ENCODE assay signal across 10 cellular contexts in the genomic region with DNA sequence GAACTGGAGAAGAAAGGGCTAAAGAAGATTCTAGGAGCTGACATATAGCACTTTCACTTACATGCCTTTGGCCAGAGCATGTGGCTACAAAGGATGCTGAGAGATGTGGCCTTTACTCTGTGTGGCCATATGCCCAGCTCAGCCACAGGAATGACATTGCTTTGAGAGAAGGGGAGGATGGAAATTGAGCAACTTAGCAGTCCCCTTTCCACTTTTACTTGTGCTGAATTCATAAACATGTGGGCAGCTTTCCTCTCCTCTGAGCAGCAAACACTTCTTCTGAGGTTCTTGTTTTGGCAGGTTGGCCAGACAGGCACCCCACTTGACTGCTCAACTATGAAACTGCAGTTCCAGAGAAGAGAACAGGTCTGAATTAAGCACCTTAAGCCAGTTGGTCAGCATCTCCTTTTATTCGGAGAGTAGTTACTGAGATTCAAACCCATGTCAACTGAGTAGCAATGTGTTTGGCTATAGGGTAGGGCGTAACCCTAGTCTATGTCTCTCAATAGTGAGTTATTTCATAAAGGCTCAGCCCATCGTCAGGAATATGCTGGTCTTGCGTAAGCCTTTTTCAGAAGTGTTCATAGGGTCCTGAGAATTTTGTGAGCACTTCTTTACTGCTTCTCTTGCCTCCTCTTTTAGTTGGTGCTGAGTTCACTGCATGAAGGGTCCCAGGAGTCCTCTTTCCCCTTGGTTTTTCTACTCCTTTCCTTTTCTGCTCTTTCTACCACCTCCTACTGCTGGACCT.
DNase-seq lines count a peak whose midpoint lies in the region; ATAC-seq, FAIRE-seq and TF ChIP-seq lines count a peak whose summit lies in the region.
"Had no signal": no experiment of that assay in that cellular context is flagged by ENCODE, and none has a peak within 500 bp of the region (broad histone marks: within the 10 kb centered on the region; RNA-seq: fewer than 3 reads in every experiment).

No MANE protein-coding gene starts in this region.

- POLR2A ChIA-PET in AG04449 (lab: Yijun Ruan, JAX) (no interaction called here), GM12878 (lab: Charles Lee) (interaction anchor here (0.6 to 4.8 kb wide), 2 partner anchors 54 to 259 kb away, joined by 3 to 52 read pairs; no protein-coding TSS in a partner anchor)

- H3K79me2 ChIP-seq in GM12878 (ENCODE audit: control insufficient read depth, insufficient read depth, low read length) = no peaks in the 10 kb centered on the region

- DNase-seq in AG04449 (ENCODE audit: low read depth, low spot score) (peak; percentile 79), GM12878 (ENCODE audit: low read depth, low spot score) (peak; percentile 71), hypothalamus (lab: John Stamatoyannopoulos, UW) (no peak), frontal cortex (ENCODE audit: low spot score in 2 of 2) (no peak)
- no peak for DNase-seq in stimulated activated naive CD8-positive, alpha-beta T cell treated with anti-CD3 and anti-CD28 coated beads, Interleukin-15, Interleukin-2, amounts not matched to agents 100 U/mL and 50 U/mL, for 24 hours
- DNase-seq: CD4-positive, CD25-positive, alpha-beta regulatory T cell; right cardiac atrium had no signal

- RAD21 ChIA-PET in GM12878 (lab: Charles Lee; ENCODE audit: unreplicated experiment) = interaction anchor here (0.6 to 3.9 kb wide), 11 partner anchors 11 to 237 kb away, joined by 3 to 59 read pairs (median 6); no protein-coding TSS in a partner anchor

- peak overlapping the region; percentile 70 for H3K4me2 ChIP-seq in GM12878 (ENCODE audit: control insufficient read depth, insufficient read depth)

- peak overlapping the region; percentile 16; the same call in 1 of the 2 replicates for H2AFZ ChIP-seq in GM12878 (ENCODE audit: control insufficient read depth, low read depth, low read length)

- no peaks in the 10 kb centered on the region for H4K20me1 ChIP-seq in GM12878 (ENCODE audit: control insufficient read depth, insufficient read depth)

- peaks cover 65% of the 10 kb centered on the region for H3K4me1 ChIP-seq in GM12878 (ENCODE audit: control insufficient read depth, insufficient read depth, low read length)

- in situ Hi-C loops in GM12878 (cut with MboI) = loop anchor here (5.0 kb wide), 1 partner anchor 58 kb away; no protein-coding TSS in a partner anchor

- intact Hi-C loops in GM12878 (cut with micrococcal nuclease; ENCODE audit: unreplicated experiment) = no loop called here

- peak overlapping the region; percentile 45; the same call in 1 of the 2 replicates for H3K9ac ChIP-seq in GM12878 (ENCODE audit: control insufficient read depth, insufficient read depth, low read length)

- no TSS peak for BruUV-seq in GM12878 (replicated peaks; lab: Mats Ljungman, UMichigan)

- FAIRE-seq in GM12878 (lab: Jason Lieb, UNC) (peak; percentile 59), frontal cortex (lab: Jason Lieb, UNC) (no peak)

- peak in 1 of 2 experiments; percentile 64; a peak in 2 of 4 replicates for TF ChIP-seq EP300 in GM12878 (IDR thresholded peaks at IDR 0.05; ENCODE audit: borderline replicate concordance in 1 of 2, control insufficient read depth in 1 of 2, low read depth in 2 of 2, low read length in 2 of 2)

- TF ChIP-seq POLR2A in GM12878 (IDR thresholded peaks at IDR 0.05; ENCODE audit: low read depth, low read length) = 0 out of 2 replicates have a peak, but pooled peaks have one; percentile 17

- 39% methylated on average over 4 of the region's 4 CpGs for whole genome bisulfite sequencing in GM12878 (ENCODE audit: insufficient coverage, insufficient replicate concordance, low lambda C conversion rate, missing lambda C conversion rate)

- no peak; the same call in 1 of the 2 replicates for TF ChIP-seq RAD21 in GM12878 (IDR thresholded peaks at IDR 0.05; ENCODE audit: insufficient read depth, low read depth, low read length)

- H3K27me3 ChIP-seq in GM12878 (replicated peaks in 1 of 2; ENCODE audit: control insufficient read depth in 2 of 2, insufficient read depth in 2 of 2, low read length in 1 of 2) = no peaks in the 10 kb centered on the region

- H3K4me3 ChIP-seq in AG04449 (ENCODE audit: low read depth, low read length) (no peak overlapping the region), GM12878 (peak overlapping the region; percentile 22; the same call in 1 of the 2 replicates)

- CTCF ChIA-PET in AG04449 (lab: Yijun Ruan, JAX) (interaction anchor here (1.5 kb wide), 1 partner anchor 228 kb away, joined by 6 read pairs; no protein-coding TSS in a partner anchor), GM12878 (lab: Yijun Ruan, JAX) (interaction anchor here (1.0 to 21.3 kb wide), 6 partner anchors 10 to 234 kb away, joined by 3 to 597 read pairs (median 13); no protein-coding TSS in a partner anchor)

- TF ChIP-seq CTCF in AG04449 (IDR thresholded peaks at IDR 0.05; ENCODE audit: insufficient read depth, low read length, missing control alignments) = no peak
- no peak for TF ChIP-seq CTCF in GM12878 (IDR thresholded peaks at IDR 0.05 in 2 of 3, conservative IDR thresholded peaks at IDR 0.05 in 1 of 3; ENCODE audit: control insufficient read depth in 2 of 3, extremely low read depth in 1 of 3, insufficient read depth in 1 of 3, low read depth in 3 of 3, low read length in 3 of 3)

- H3K36me3 ChIP-seq in GM12878 (ENCODE audit: control insufficient read depth in 2 of 2, insufficient read depth in 2 of 2, low read length in 1 of 2) = no peaks in the 10 kb centered on the region

- H3K9me3 ChIP-seq in GM12878 (replicated peaks; ENCODE audit: control insufficient read depth, insufficient read depth, low read length) = no peaks in the 10 kb centered on the region

- peak overlapping the region; percentile 71 for H3K27ac ChIP-seq in GM12878 (ENCODE audit: control insufficient read depth, insufficient read depth)

- ATAC-seq in GM19351 (IDR thresholded peaks at IDR 0.05; ENCODE audit: unreplicated experiment) (peak; percentile 50), HG03097 (IDR thresholded peaks at IDR 0.05; ENCODE audit: low FRiP score, unreplicated experiment) (peak; percentile 55), GM12878 (peak; percentile 68)
- no peak for ATAC-seq in stimulated activated naive CD8-positive, alpha-beta T cell treated with anti-CD3 and anti-CD28 coated beads, Interleukin-15, Interleukin-2, amounts not matched to agents 100 U/mL and 50 U/mL, for 24 hours
- ATAC-seq in activated CD4-positive, CD25-positive, alpha-beta regulatory T cell treated with anti-CD3 and anti-CD28 coated beads, Interleukin-2, amount 50 U/mL, for 24 hours = no peak
- ATAC-seq: right cardiac atrium had no signal

- SMC1A ChIA-PET in GM12878 (lab: Charles Lee; ENCODE audit: uncharacterized antibody, unreplicated experiment) = interaction anchor here (0.7 to 27.0 kb wide), 17 partner anchors 11 to 300 kb away, joined by 3 to 636 read pairs (median 5); no protein-coding TSS in a partner anchor

TF ChIP-seq in GM12878, 131 proteins besides CTCF, POLR2A, EP300 and RAD21 (continues in another document):
- TF ChIP-seq SMAD5 (IDR thresholded peaks at IDR 0.05; ENCODE audit: low read depth) (0 out of 2 replicates have a peak, but pooled peaks have one; percentile 25), CBX3 (IDR thresholded peaks at IDR 0.05; ENCODE audit: borderline replicate concordance, low read depth) (no peak), ASH2L (IDR thresholded peaks at IDR 0.05; ENCODE audit: borderline replicate concordance, low read depth) (no peak), TCF3 (IDR thresholded peaks at IDR 0.05; ENCODE audit: borderline replicate concordance, insufficient read depth, low read depth, low read length) (no peak), NRF1 (conservative IDR thresholded peaks at IDR 0.05; ENCODE audit: low read depth, low read length) (no peak), BHLHE40 (IDR thresholded peaks at IDR 0.05; ENCODE audit: borderline replicate concordance in 1 of 2, low read depth in 2 of 2, low read length in 1 of 2) (0 out of 4 replicates have a peak, but pooled peaks of 1 of the 2 experiments have one; percentile 17), FOXM1 (IDR thresholded peaks at IDR 0.05; ENCODE audit: low read depth, low read length) (peak; percentile 40; the same call in 1 of the 2 replicates), RB1 (IDR thresholded peaks at IDR 0.05; ENCODE audit: borderline replicate concordance) (no peak), PBX3 (IDR thresholded peaks at IDR 0.05; ENCODE audit: insufficient replicate concordance, low read depth, low read length) (no peak)

Comparison
In these comparisons a context has a peak if more than half of its experiments do, and no peak if none do; other contexts are left out.
1. DNase-seq: peak in AG04449 (single experiment) and GM12878 (single experiment); none in hypothalamus (0 of 51), frontal cortex (0 of 2) and stimulated activated naive CD8-positive, alpha-beta T cell treated with anti-CD3 and anti-CD28 coated beads, Interleukin-15, Interleukin-2, amounts not matched to agents 100 U/mL and 50 U/mL, for 24 hours (single experiment).
2. ATAC-seq: peak in GM19351 (single experiment), HG03097 (single experiment) and GM12878 (single experiment); none in stimulated activated naive CD8-positive, alpha-beta T cell treated with anti-CD3 and anti-CD28 coated beads, Interleukin-15, Interleukin-2, amounts not matched to agents 100 U/mL and 50 U/mL, for 24 hours (single experiment) and activated CD4-positive, CD25-positive, alpha-beta regulatory T cell treated with anti-CD3 and anti-CD28 coated beads, Interleukin-2, amount 50 U/mL, for 24 hours (0 of 2).